Comparison of ENCODE assay signal across 24 cellular contexts in the genomic region with DNA sequence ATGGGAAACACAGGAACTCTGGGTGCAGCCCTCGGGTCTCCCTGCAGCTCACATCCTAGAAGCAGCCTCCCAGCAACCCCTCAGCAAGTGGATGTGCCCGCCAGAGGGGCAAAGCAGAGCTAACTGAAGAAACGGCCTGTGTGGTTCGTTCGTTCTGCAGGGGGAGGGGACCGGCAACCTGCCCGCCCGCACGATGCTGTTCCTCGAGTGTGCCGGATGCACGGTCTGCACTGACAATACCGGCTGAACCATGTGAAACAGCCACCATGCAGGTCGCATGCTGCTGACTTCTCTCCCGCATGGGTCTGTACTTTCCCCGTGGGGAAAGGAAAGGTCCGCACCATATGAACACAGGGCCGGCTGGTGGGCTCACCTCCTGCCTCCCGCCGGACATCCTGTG. TPM values are rescaled to one million over a fixed set of nuclear protein-coding genes. Genes with fewer than 3 reads are reported as not detected.
A peak's percentile ranks its signal among the peaks of the same experiment; 100 is the strongest.
DNase-seq lines count a peak whose midpoint lies in the region; ATAC-seq, FAIRE-seq and TF ChIP-seq lines count a peak whose summit lies in the region.
"Had no signal": no experiment of that assay in that cellular context is flagged by ENCODE, and none has a peak within 500 bp of the region (broad histone marks: within the 10 kb centered on the region; RNA-seq: fewer than 3 reads in every experiment).

No MANE protein-coding gene starts in this region.

- H2BK120ac ChIP-seq in H1 (replicated peaks; ENCODE audit: low read depth, low read length) (no peak overlapping the region), neuronal stem cell (ENCODE audit: low read depth, low read length) (no peak overlapping the region)

- POLR2A ChIA-PET in CD8-positive, alpha-beta T cell (lab: Charles Lee) = interaction anchor here (1.1 to 1.4 kb wide), 2 partner anchors 10 to 41 kb away, joined by 4 to 7 read pairs; a partner anchor contains a TSS
- POLR2A ChIA-PET in H1 (lab: Charles Lee; ENCODE audit: partially characterized antibody) = no interaction called here

- TF ChIP-seq RAD21 in H1 (IDR thresholded peaks at IDR 0.05 in 1 of 2, conservative IDR thresholded peaks at IDR 0.05 in 1 of 2; ENCODE audit: low read depth in 2 of 2, low read length in 2 of 2) = no peak

- H4K5ac ChIP-seq in H1 (ENCODE audit: insufficient read length, low read depth, low read length) = no peak overlapping the region

- H3K4me1 Mint-ChIP-seq in CD8-positive, alpha-beta T cell (ENCODE audit: low read depth) = peaks cover 30% of the 10 kb centered on the region

- H3K9me3 ChIP-seq in CD8-positive, alpha-beta T cell (ENCODE audit: low read length) = no peaks in the 10 kb centered on the region
- no peaks in the 10 kb centered on the region for H3K9me3 ChIP-seq in H1 (ENCODE audit: insufficient read depth in 2 of 2, low read depth in 1 of 2, low read length in 1 of 2)
- peaks cover 0 to 2% of the 10 kb centered on the region in 2 donors for H3K9me3 ChIP-seq in neuronal stem cell (replicated peaks in 1 of 2; ENCODE audit: control insufficient read depth in 2 of 2, insufficient read depth in 1 of 2, low read depth in 1 of 2, low read length in 2 of 2)
- H3K9me3 ChIP-seq: A549; BE2C; BLaER1 treated with 17β-estradiol and CSF1 and Interleukin-3, amounts not matched to agents 10 nM and 100 nM had no signal

- H3K27ac ChIP-seq in CD8-positive, alpha-beta T cell (ENCODE audit: low read depth, low read length) = no peak overlapping the region
- H3K27ac ChIP-seq in H1 (ENCODE audit: low read depth, low read length) = no peak overlapping the region
- H3K27ac ChIP-seq in neuronal stem cell (replicated peaks; ENCODE audit: low read length) = no peak overlapping the region
- H3K27ac ChIP-seq: A549; BLaER1 treated with 17β-estradiol and CSF1 and Interleukin-3, amounts not matched to agents 10 nM and 100 nM; GM23248 had no signal

- H3K27ac Mint-ChIP-seq in CD8-positive, alpha-beta T cell = peak overlapping the region; percentile 84
- H3K27ac Mint-ChIP-seq: CD4-positive, alpha-beta T cell had no signal

- peak; percentile 63 for FAIRE-seq in HTR-8/SVneo (lab: Jason Lieb, UNC)
- FAIRE-seq in H1 (lab: Jason Lieb, UNC) = no peak
- FAIRE-seq: A549, G401.6, GM18507 had no signal

- H3K36me3 ChIP-seq in CD8-positive, alpha-beta T cell (ENCODE audit: insufficient read depth, low read length) = peaks cover 11% of the 10 kb centered on the region
- H3K36me3 ChIP-seq in H1 (ENCODE audit: control insufficient read depth in 2 of 4, insufficient read depth in 4 of 4, low read length in 3 of 4) = peaks cover 0 to 5% (median 3%) of the 10 kb centered on the region in 4 experiments; a peak in 5 of 8 replicates
- H3K36me3 ChIP-seq in neuronal stem cell (replicated peaks in 1 of 2; ENCODE audit: control insufficient read depth in 2 of 2, insufficient read depth in 2 of 2, low read length in 2 of 2) = peaks cover 19 to 43% of the 10 kb centered on the region in 2 donors

- H3K4ac ChIP-seq in H1 (replicated peaks; ENCODE audit: insufficient read length, low read depth, low read length) = no peak overlapping the region
- no peak overlapping the region for H3K4ac ChIP-seq in neuronal stem cell (ENCODE audit: low read length)

- TF ChIP-seq POLR2A in H1 (IDR thresholded peaks at IDR 0.05; ENCODE audit: control extremely low read depth in 1 of 2, low read depth in 2 of 2, low read length in 2 of 2) = no peak

- H2BK5ac ChIP-seq in H1 (ENCODE audit: low read depth, low read length) (peak overlapping the region; percentile 8; the same call in 1 of the 2 replicates), neuronal stem cell (ENCODE audit: low read length) (peak overlapping the region; percentile 93)

- no peaks in the 10 kb centered on the region; a peak in 1 of 4 replicates for H3K79me2 ChIP-seq in H1 (ENCODE audit: control insufficient read depth in 1 of 2, insufficient read depth in 2 of 2, low read length in 2 of 2)

- H3K4me3 ChIP-seq in CD8-positive, alpha-beta T cell (ENCODE audit: low read depth, low read length) = no peak overlapping the region
- H3K4me3 ChIP-seq in H1 (ENCODE audit: extremely low read depth in 1 of 4, insufficient read depth in 2 of 4, low read depth in 3 of 4, low read length in 4 of 4) = no peak overlapping the region
- no peak overlapping the region for H3K4me3 ChIP-seq in neuronal stem cell (ENCODE audit: low read length in 2 of 2)
- H3K4me3 ChIP-seq: A549; BLaER1 treated with 17β-estradiol and CSF1 and Interleukin-3, amounts not matched to agents 10 nM and 100 nM; GM23248 had no signal

- H3K4me1 ChIP-seq in CD8-positive, alpha-beta T cell (ENCODE audit: insufficient read depth, low read length) = peaks cover 21% of the 10 kb centered on the region
- H3K4me1 ChIP-seq in H1 (replicated peaks in 1 of 4; ENCODE audit: control insufficient read depth in 3 of 4, insufficient read depth in 4 of 4, low read length in 3 of 4) (peaks cover 0 to 11% (median 1%) of the 10 kb centered on the region in 4 experiments; a peak in 3 of 7 replicates), neuronal stem cell (ENCODE audit: control insufficient read depth in 2 of 2, insufficient read depth in 1 of 2, low read depth in 1 of 2, low read length in 2 of 2) (peaks cover 0 to 26% of the 10 kb centered on the region in 2 donors)
- H3K4me1 ChIP-seq: A549 had no signal

- H3K14ac ChIP-seq in H1 (ENCODE audit: insufficient read length) = no peak overlapping the region
- peak overlapping the region; percentile 92 for H3K14ac ChIP-seq in neuronal stem cell (ENCODE audit: low read length)

- peaks cover 0 to 2% of the 10 kb centered on the region in 2 experiments for H4K20me1 ChIP-seq in H1 (replicated peaks in 1 of 2; ENCODE audit: control insufficient read depth in 1 of 2, insufficient read depth in 2 of 2, low read length in 2 of 2)

- H4K91ac ChIP-seq in H1 (replicated peaks; ENCODE audit: insufficient read length, low read length) (no peak overlapping the region), neuronal stem cell (ENCODE audit: low read depth, low read length, poor library complexity) (no peak overlapping the region)

- no peaks in the 10 kb centered on the region for H3K27me3 ChIP-seq in CD8-positive, alpha-beta T cell (ENCODE audit: insufficient read depth, low read length)
- no peaks in the 10 kb centered on the region for H3K27me3 ChIP-seq in H1 (replicated peaks in 1 of 4; ENCODE audit: control insufficient read depth in 3 of 4, extremely low read depth in 1 of 4, insufficient read depth in 3 of 4, low read length in 3 of 4)
- no peaks in the 10 kb centered on the region for H3K27me3 ChIP-seq in neuronal stem cell (ENCODE audit: control insufficient read depth in 3 of 3, insufficient read depth in 3 of 3, low read depth in 1 of 3, low read length in 3 of 3)
- H3K27me3 ChIP-seq: BE2C had no signal

- ATAC-seq in CD8-positive, alpha-beta T cell = no peak
- ATAC-seq in GM18873 (IDR thresholded peaks at IDR 0.05; ENCODE audit: low FRiP score, unreplicated experiment) (no peak), GM19351 (IDR thresholded peaks at IDR 0.05; ENCODE audit: unreplicated experiment) (no peak)
- ATAC-seq: A549, HCT116 had no signal

- H3K18ac ChIP-seq in H1 (ENCODE audit: extremely low read depth, low read length) (no peak overlapping the region), neuronal stem cell (ENCODE audit: low read length) (peak overlapping the region; percentile 5)

- H3K9me3 Mint-ChIP-seq in CD8-positive, alpha-beta T cell = no peaks in the 10 kb centered on the region
- H3K9me3 Mint-ChIP-seq: CD4-positive, alpha-beta T cell; H9 had no signal

- H2AFZ ChIP-seq in H1 (ENCODE audit: low read length) (no peak overlapping the region), neuronal stem cell (ENCODE audit: low read length) (no peak overlapping the region)
- H2AFZ ChIP-seq: GM23248 had no signal

- H3K23me2 ChIP-seq in H1 (ENCODE audit: low read depth, low read length) = no peaks in the 10 kb centered on the region

- TF ChIP-seq CTCF in CD8-positive, alpha-beta T cell (IDR thresholded peaks at IDR 0.05) = no peak
- no peak for TF ChIP-seq CTCF in H1 (IDR thresholded peaks at IDR 0.05; ENCODE audit: control extremely low read depth in 1 of 3, insufficient read depth in 1 of 3, low read depth in 1 of 3, low read length in 3 of 3)

- no peak overlapping the region for H2BK20ac ChIP-seq in H1 (ENCODE audit: low read length)

- no peak overlapping the region for H3K56ac ChIP-seq in H1 (replicated peaks; ENCODE audit: insufficient read length, low read depth, low read length)

- TF ChIP-seq EP300 in H1 (IDR thresholded peaks at IDR 0.05; ENCODE audit: borderline replicate concordance in 1 of 2, low read depth in 2 of 2, low read length in 2 of 2) = no peak

- H2AK5ac ChIP-seq in H1 (ENCODE audit: low read depth, low read length) = no peak overlapping the region
- H2AK5ac ChIP-seq in neuronal stem cell (ENCODE audit: low read depth, low read length) = no peak overlapping the region

- H2BK15ac ChIP-seq in H1 (ENCODE audit: low read length) (no peak overlapping the region), neuronal stem cell (ENCODE audit: low read length) (no peak overlapping the region)

- CTCF ChIA-PET in CD8-positive, alpha-beta T cell (lab: Charles Lee) = interaction anchor here (2.3 kb wide), 1 partner anchor 17 kb away, joined by 7 read pairs; no protein-coding TSS in a partner anchor
- CTCF ChIA-PET in H1 (lab: Charles Lee; ENCODE audit: partially characterized antibody) = interaction anchor here (0.6 kb wide), 1 partner anchor 352 kb away, joined by 3 read pairs; no protein-coding TSS in a partner anchor

- intact Hi-C loops in CD8-positive, alpha-beta T cell (cut with DNase I, micrococcal nuclease) = no loop called here

- no peak overlapping the region for H3K4me2 ChIP-seq in H1 (ENCODE audit: insufficient read depth in 1 of 2, low read depth in 2 of 2, low read length in 2 of 2)
- H3K4me2 ChIP-seq in neuronal stem cell (ENCODE audit: insufficient read depth, low read length, poor library complexity, severe bottlenecking) = no peak overlapping the region
- H3K4me2 ChIP-seq: A549; BLaER1 treated with 17β-estradiol and CSF1 and Interleukin-3, amounts not matched to agents 10 nM and 100 nM had no signal

- H3K4me3 Mint-ChIP-seq in CD8-positive, alpha-beta T cell = peak overlapping the region; percentile 55
- H3K4me3 Mint-ChIP-seq: CD14-positive monocyte; CD4-positive, alpha-beta T cell; H9 had no signal

- no peaks in the 10 kb centered on the region for H3K27me3 Mint-ChIP-seq in CD8-positive, alpha-beta T cell (ENCODE audit: low read depth)
- H3K27me3 Mint-ChIP-seq: CD4-positive, alpha-beta T cell had no signal

- H3K9ac ChIP-seq in H1 (replicated peaks in 1 of 4; ENCODE audit: extremely low read depth in 1 of 4, low read depth in 3 of 4, low read length in 3 of 4) = no peak overlapping the region
- peak overlapping the region; percentile 57 for H3K9ac ChIP-seq in neuronal stem cell (ENCODE audit: low read depth, low read length, poor library complexity)
- H3K9ac ChIP-seq: BLaER1 treated with 17β-estradiol and CSF1 and Interleukin-3, amounts not matched to agents 10 nM and 100 nM; GM23248 had no signal

- H2BK12ac ChIP-seq in H1 (ENCODE audit: low read depth, low read length) (no peak overlapping the region), neuronal stem cell (ENCODE audit: low read length) (no peak overlapping the region)

- no peak overlapping the region for H3K23ac ChIP-seq in H1 (ENCODE audit: insufficient read length)
- H3K23ac ChIP-seq in neuronal stem cell (ENCODE audit: low read depth, low read length, poor library complexity) = no peak overlapping the region

- peaks cover 70% of the 10 kb centered on the region for H3K36me3 Mint-ChIP-seq in CD8-positive, alpha-beta T cell

- 95% methylated on average over 19 of the region's 20 CpGs; no CpG with 5 or more reads in 1 of the 2 experiments for WGBS in H1 (ENCODE audit: extremely low coverage in 1 of 2, insufficient coverage in 1 of 2, insufficient read length in 1 of 2, insufficient replicate concordance in 2 of 2, low coverage in 1 of 2, low lambda C conversion rate in 2 of 2, missing lambda C conversion rate in 1 of 2), 2 experiments
- WGBS in neuronal stem cell (ENCODE audit: extremely low coverage in 2 of 2, insufficient read length in 2 of 2, insufficient replicate concordance in 1 of 2), 2 donors = no CpG with 5 or more reads among the region's 20 CpGs

- DNase-seq in CD8-positive, alpha-beta T cell = no peak
- DNase-seq in HTR-8/SVneo (ENCODE audit: insufficient read length, low spot score) = no peak
- DNase-seq in H1 (ENCODE audit: low read depth in 1 of 2, low spot score in 2 of 2) = no peak
- DNase-seq in neuronal stem cell (ENCODE audit: low spot score) = no peak
- DNase-seq in T1000 (lab: John Stamatoyannopoulos, UW) = no peak
- DNase-seq: 8988T; ACHN; AML-193; BE2C; Calu3; CD4-positive, alpha-beta T cell; COR-L47; DMS53; DMS79 treated with DMSO at 0.1 percent for 48 hours; GM23248; H9 had no signal

- H3K79me1 ChIP-seq in H1 (ENCODE audit: low read depth, low read length) (peaks cover 6% of the 10 kb centered on the region; the same call in 1 of the 2 replicates), neuronal stem cell (ENCODE audit: low read depth, low read length) (peaks cover 11% of the 10 kb centered on the region)

- H4K8ac ChIP-seq in H1 (ENCODE audit: extremely low read depth, insufficient read depth, low read length) (no peak overlapping the region; the same call in 1 of the 2 replicates), neuronal stem cell (ENCODE audit: low read depth, low read length) (no peak overlapping the region)

RNA-seq across cellular contexts. Expression of a gene that starts 25.3 kb away (rescaled TPM):
- total RNA-seq in CD8-positive, alpha-beta T cell = 1 to 10 TPM in 1 of 2 experiments, under 1 TPM in 1; 0.76 to 1.2 TPM
- 5.4 and 6.0 TPM in 2 replicates for total RNA-seq in H1 (2021; fragmentation: NEBNext Ultra II Directional; extraction: Animal tissue kit (Norgen Biotek cat#: 25700))
- 5.0 and 8.4 TPM in 2 replicates for polyA plus RNA-seq in H1 (2011; rRNA removed)
- 4.1 TPM for polyA plus RNA-seq in H1 (2011; cell fraction: cytosol; rRNA removed)
- polyA plus RNA-seq in H1 (2011; cell fraction: nucleus; rRNA removed) = 4.6 TPM
- polyA plus RNA-seq in H1 (2012, experiment 1 of 2) = 3.8 to 6.0 TPM (median 4.6 TPM) in 4 replicates
- polyA plus RNA-seq in H1 (2012, experiment 2 of 2) = 6.0 TPM
- 4.1 TPM for polyA plus RNA-seq in H1 (2013, experiment 1 of 2)
- 4.7 TPM for polyA plus RNA-seq in H1 (2013, experiment 2 of 2)
- 1.6 and 2.3 TPM in 2 replicates for polyA minus RNA-seq in H1 (2011; rRNA and poly(A)+ RNA removed)
- 2.8 TPM for polyA minus RNA-seq in H1 (2011; cell fraction: cytosol; rRNA and poly(A)+ RNA removed)
- polyA minus RNA-seq in H1 (2011; cell fraction: nucleus; rRNA and poly(A)+ RNA removed) = 4.9 TPM
- 4.5 TPM for polyA plus RNA-seq in neuronal stem cell (2013, experiment 1 of 2)
- polyA plus RNA-seq in neuronal stem cell (2013, experiment 2 of 2) = 4.9 TPM

RNA-seq across cellular contexts. Expression of a gene that starts 41.1 kb away (rescaled TPM):
- 10 to 100 TPM; 34.7 to 46.8 TPM for total RNA-seq in CD8-positive, alpha-beta T cell
- 20.7 and 21.6 TPM in 2 replicates for total RNA-seq in H1 (2021; fragmentation: NEBNext Ultra II Directional; extraction: Animal tissue kit (Norgen Biotek cat#: 25700))
- polyA plus RNA-seq in H1 (2011; rRNA removed) = 8.3 and 12.2 TPM in 2 replicates
- polyA plus RNA-seq in H1 (2011; cell fraction: cytosol; rRNA removed) = 9.7 TPM
- 20.1 TPM for polyA plus RNA-seq in H1 (2011; cell fraction: nucleus; rRNA removed)
- polyA plus RNA-seq in H1 (2012, experiment 1 of 2) = 8.1 to 13.1 TPM (median 11.7 TPM) in 4 replicates
- 9.3 TPM for polyA plus RNA-seq in H1 (2012, experiment 2 of 2)
- polyA plus RNA-seq in H1 (2013, experiment 1 of 2) = 8.7 TPM
- 8.0 TPM for polyA plus RNA-seq in H1 (2013, experiment 2 of 2)
- 12.2 and 17.5 TPM in 2 replicates for polyA minus RNA-seq in H1 (2011; rRNA and poly(A)+ RNA removed)
- polyA minus RNA-seq in H1 (2011; cell fraction: cytosol; rRNA and poly(A)+ RNA removed) = 11.9 TPM
- polyA minus RNA-seq in H1 (2011; cell fraction: nucleus; rRNA and poly(A)+ RNA removed) = 11.0 TPM
- 9.0 TPM for polyA plus RNA-seq in neuronal stem cell (2013, experiment 1 of 2)
- polyA plus RNA-seq in neuronal stem cell (2013, experiment 2 of 2) = 8.4 TPM

RNA-seq across cellular contexts. Expression of a gene that starts 49.6 kb away (rescaled TPM):
- 100 to 1,000 TPM; 104 to 108 TPM for total RNA-seq in CD8-positive, alpha-beta T cell
- total RNA-seq in H1 (2021; fragmentation: NEBNext Ultra II Directional; extraction: Animal tissue kit (Norgen Biotek cat#: 25700)) = 47.1 and 48.5 TPM in 2 replicates
- polyA plus RNA-seq in H1 (2011; rRNA removed) = 15.4 and 29.5 TPM in 2 replicates
- polyA plus RNA-seq in H1 (2011; cell fraction: cytosol; rRNA removed) = 19.4 TPM
- polyA plus RNA-seq in H1 (2011; cell fraction: nucleus; rRNA removed) = 8.9 TPM
- 32.1 to 52.5 TPM (median 38.8 TPM) in 4 replicates for polyA plus RNA-seq in H1 (2012, experiment 1 of 2)
- 12.7 TPM for polyA plus RNA-seq in H1 (2012, experiment 2 of 2)
- 33.5 TPM for polyA plus RNA-seq in H1 (2013, experiment 1 of 2)
- polyA plus RNA-seq in H1 (2013, experiment 2 of 2) = 32.1 TPM
- 14.0 and 18.3 TPM in 2 replicates for polyA minus RNA-seq in H1 (2011; rRNA and poly(A)+ RNA removed)
- 17.2 TPM for polyA minus RNA-seq in H1 (2011; cell fraction: cytosol; rRNA and poly(A)+ RNA removed)
- polyA minus RNA-seq in H1 (2011; cell fraction: nucleus; rRNA and poly(A)+ RNA removed) = 12.2 TPM
- 41.5 TPM for polyA plus RNA-seq in neuronal stem cell (2013, experiment 1 of 2)
- polyA plus RNA-seq in neuronal stem cell (2013, experiment 2 of 2) = 41.0 TPM
